Comparison of ENCODE assay signal across 9 cellular contexts in genomic region chr12:109537136-109537535, GRCh38.
"Had no signal": no experiment of that assay in that cellular context is flagged by ENCODE, and none has a peak within 500 bp of the region (broad histone marks: within the 10 kb centered on the region; RNA-seq: fewer than 3 reads in every experiment).

No MANE protein-coding gene starts in this region.

- H3K4me1 Mint-ChIP-seq: IgD-negative memory B cell had no signal

- H3K4me3 ChIP-seq: GM23248, HAP-1 had no signal

- H3K27ac Mint-ChIP-seq: HFFc6 had no signal

- H3K9ac ChIP-seq: GM23248 had no signal

- DNase-seq: GM23248, GOT3, H7, HFFc6 had no signal

- H3K27me3 Mint-ChIP-seq: IgD-negative memory B cell had no signal

- FAIRE-seq: HepG2 had no signal

- H3K9me3 ChIP-seq: HAP-1 had no signal

- ATAC-seq: HCT116, HepG2 had no signal

- H3K4me3 Mint-ChIP-seq: HFFc6, IgD-negative memory B cell had no signal

- H3K27ac ChIP-seq: GM23248, HL-60 had no signal

- H3K9me3 Mint-ChIP-seq: IgD-negative memory B cell had no signal

- H3K36me3 ChIP-seq: HAP-1 had no signal

- H3K4me1 ChIP-seq: HAP-1 had no signal
